13 cellular contexts compared by ENCODE assay signal in the genomic region with DNA sequence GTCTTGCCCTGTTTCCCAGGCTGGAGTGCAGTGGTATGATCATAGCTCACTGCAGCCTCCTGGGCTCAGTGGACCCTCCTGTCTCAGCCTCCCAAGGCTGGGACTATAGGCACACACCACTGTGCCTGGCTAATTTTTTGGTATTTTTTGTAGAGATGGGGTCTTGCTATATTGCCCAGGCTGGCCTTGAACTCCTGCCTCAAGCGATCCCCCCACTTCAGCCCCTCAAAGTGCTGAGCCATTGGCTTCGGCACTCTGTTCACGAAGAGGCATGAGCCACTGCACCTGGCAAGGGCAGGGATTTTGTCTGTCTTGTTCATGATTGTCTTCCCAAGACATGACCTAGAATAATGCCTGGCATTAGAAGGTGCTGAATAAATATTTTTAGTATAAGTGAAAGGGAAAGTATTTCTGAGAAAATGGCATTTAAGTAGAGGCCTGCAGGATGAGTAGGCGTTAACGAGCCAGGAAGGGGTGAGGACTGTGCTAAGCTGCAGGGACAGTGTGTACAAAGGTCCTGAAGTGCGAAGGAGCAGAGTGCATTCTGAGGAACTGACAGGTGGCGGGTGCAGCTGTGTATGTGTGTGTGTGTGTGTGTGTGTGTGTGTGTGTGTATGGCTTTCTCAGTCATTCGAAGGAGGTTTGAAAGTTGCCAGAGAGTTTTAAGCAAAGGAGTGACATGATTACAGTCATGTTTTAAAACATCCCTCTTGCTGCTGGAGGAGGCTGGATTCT. TPM values are rescaled to one million over a fixed set of nuclear protein-coding genes. Genes with fewer than 3 reads are reported as not detected.
DNase-seq lines count a peak whose midpoint lies in the region; ATAC-seq and TF ChIP-seq lines count a peak whose summit lies in the region.
"Had no signal": no experiment of that assay in that cellular context is flagged by ENCODE, and none has a peak within 500 bp of the region (broad histone marks: within the 10 kb centered on the region; RNA-seq: fewer than 3 reads in every experiment).

No MANE protein-coding gene starts in this region.

- H3K4me3 ChIP-seq in lower lobe of right lung (no peak overlapping the region), smooth muscle cell (no peak overlapping the region)
- H3K4me3 ChIP-seq: SK-N-MC had no signal

- no peaks in the 10 kb centered on the region for H3K9me3 ChIP-seq in lower lobe of right lung
- no peaks in the 10 kb centered on the region for H3K9me3 ChIP-seq in smooth muscle cell (replicated peaks; ENCODE audit: low read depth)

- ATAC-seq in WTC11 (no peak), lower lobe of right lung (peak; percentile 95 to 96), GM21529 (IDR thresholded peaks at IDR 0.05; ENCODE audit: unreplicated experiment) (no peak)

- no peak overlapping the region for H3K9ac ChIP-seq in smooth muscle cell (ENCODE audit: low read depth)

- intact Hi-C loops in lower lobe of right lung (cut with DNase I), result no loop called here
- intact Hi-C loops in activated T-helper 1 cell treated with anti-CD3 and anti-CD28 coated beads, Interleukin-12 subunit alpha, Interleukin-12 subunit beta, Interleukin-2, Interleukin-4 antibody, amounts not matched to agents 30 ng/mL and 10 ng/mL and 1 ng/mL, durations not matched to agents 14 hours and 24 hours and 36 hours (cut with micrococcal nuclease), result no loop called here

- H3K27me3 ChIP-seq in lower lobe of right lung (ENCODE audit: low read depth) (no peaks in the 10 kb centered on the region), smooth muscle cell (ENCODE audit: low read depth) (no peaks in the 10 kb centered on the region)

- H3K9me3 Mint-ChIP-seq in WTC11, result no peaks in the 10 kb centered on the region
- no peaks in the 10 kb centered on the region for H3K9me3 Mint-ChIP-seq in activated T-helper 1 cell treated with anti-CD3 and anti-CD28 coated beads, Interleukin-12 subunit alpha, Interleukin-12 subunit beta, Interleukin-2, Interleukin-4 antibody, amounts not matched to agents 30 ng/mL and 10 ng/mL and 1 ng/mL, durations not matched to agents 14 hours and 24 hours and 36 hours

- 71% methylated on average over 8 of the region's 8 CpGs for WGBS in smooth muscle cell (ENCODE audit: low lambda C conversion rate)

- DNase-seq in stimulated activated CD8-positive, alpha-beta memory T cell treated with anti-CD3 and anti-CD28 coated beads, Interleukin-12 subunit alpha, Interleukin-12 subunit beta, amount 100 ng/mL, for 24 hours (ENCODE audit: extremely low read depth), result peak; percentile 5
- DNase-seq in stimulated activated CD8-positive, alpha-beta memory T cell treated with anti-CD3 and anti-CD28 coated beads, Interleukin-4, amount 100 ng/mL, for 48 hours, result no peak
- DNase-seq in WTC11 (ENCODE audit: low spot score) (no peak), lower lobe of right lung (peak; percentile 82), cerebellar nuclear complex (lab: John Stamatoyannopoulos, UW) (no peak), smooth muscle cell (lab: John Stamatoyannopoulos, UW; ENCODE audit: unreplicated experiment) (no peak)
- DNase-seq in activated T-helper 1 cell treated with anti-CD3 and anti-CD28 coated beads, Interleukin-12 subunit alpha, Interleukin-12 subunit beta, Interleukin-2, Interleukin-4 antibody, amounts not matched to agents 30 ng/mL and 10 ng/mL and 1 ng/mL, durations not matched to agents 14 hours and 24 hours and 36 hours (ENCODE audit: low spot score), result no peak
- DNase-seq: cortex of kidney, NCI-H2081, occipital lobe had no signal

- H3K4me1 Mint-ChIP-seq in WTC11, result peaks cover 3% of the 10 kb centered on the region; the same call in 1 of the 2 replicates
- peaks cover 18% of the 10 kb centered on the region for H3K4me1 Mint-ChIP-seq in activated T-helper 1 cell treated with anti-CD3 and anti-CD28 coated beads, Interleukin-12 subunit alpha, Interleukin-12 subunit beta, Interleukin-2, Interleukin-4 antibody, amounts not matched to agents 30 ng/mL and 10 ng/mL and 1 ng/mL, durations not matched to agents 14 hours and 24 hours and 36 hours (ENCODE audit: low read depth)

- CTCF ChIA-PET in WTC11 (lab: Charles Lee), result no interaction called here

- H3K36me3 Mint-ChIP-seq in WTC11, result no peaks in the 10 kb centered on the region
- no peaks in the 10 kb centered on the region for H3K36me3 Mint-ChIP-seq in activated T-helper 1 cell treated with anti-CD3 and anti-CD28 coated beads, Interleukin-12 subunit alpha, Interleukin-12 subunit beta, Interleukin-2, Interleukin-4 antibody, amounts not matched to agents 30 ng/mL and 10 ng/mL and 1 ng/mL, durations not matched to agents 14 hours and 24 hours and 36 hours (ENCODE audit: low read depth)

- no peak for TF ChIP-seq CTCF in WTC11 (IDR thresholded peaks at IDR 0.05)
- TF ChIP-seq CTCF in lower lobe of right lung (IDR thresholded peaks at IDR 0.05), result no peak
- no peak for TF ChIP-seq CTCF in smooth muscle cell (IDR thresholded peaks at IDR 0.05; ENCODE audit: borderline replicate concordance, insufficient read depth, poor library complexity, severe bottlenecking)

- H2AFZ ChIP-seq in smooth muscle cell (ENCODE audit: low read depth), result no peak overlapping the region

- no peak overlapping the region for H3K4me3 Mint-ChIP-seq in WTC11
- no peak overlapping the region for H3K4me3 Mint-ChIP-seq in activated T-helper 1 cell treated with anti-CD3 and anti-CD28 coated beads, Interleukin-12 subunit alpha, Interleukin-12 subunit beta, Interleukin-2, Interleukin-4 antibody, amounts not matched to agents 30 ng/mL and 10 ng/mL and 1 ng/mL, durations not matched to agents 14 hours and 24 hours and 36 hours

- H3F3A ChIP-seq in smooth muscle cell (ENCODE audit: low read depth), result peaks cover 4% of the 10 kb centered on the region

- POLR2A ChIA-PET in WTC11 (lab: Charles Lee), result no interaction called here

- no peaks in the 10 kb centered on the region for H3K79me2 ChIP-seq in smooth muscle cell (ENCODE audit: low read depth)

- peaks cover 24% of the 10 kb centered on the region for H3K4me1 ChIP-seq in lower lobe of right lung
- no peaks in the 10 kb centered on the region for H3K4me1 ChIP-seq in smooth muscle cell (ENCODE audit: low read depth)

- no peak overlapping the region for H3K4me2 ChIP-seq in smooth muscle cell

- H3K27me3 Mint-ChIP-seq in WTC11 (ENCODE audit: low read depth), result no peaks in the 10 kb centered on the region
- H3K27me3 Mint-ChIP-seq in activated T-helper 1 cell treated with anti-CD3 and anti-CD28 coated beads, Interleukin-12 subunit alpha, Interleukin-12 subunit beta, Interleukin-2, Interleukin-4 antibody, amounts not matched to agents 30 ng/mL and 10 ng/mL and 1 ng/mL, durations not matched to agents 14 hours and 24 hours and 36 hours (ENCODE audit: insufficient read depth), result peaks cover 2% of the 10 kb centered on the region

- H3K27ac ChIP-seq in lower lobe of right lung (peak overlapping the region; percentile 61), smooth muscle cell (ENCODE audit: low read depth) (no peak overlapping the region)
- H3K27ac ChIP-seq: C4-2B, SK-N-MC had no signal

- no peak overlapping the region for H3K27ac Mint-ChIP-seq in WTC11
- no peak overlapping the region for H3K27ac Mint-ChIP-seq in activated T-helper 1 cell treated with anti-CD3 and anti-CD28 coated beads, Interleukin-12 subunit alpha, Interleukin-12 subunit beta, Interleukin-2, Interleukin-4 antibody, amounts not matched to agents 30 ng/mL and 10 ng/mL and 1 ng/mL, durations not matched to agents 14 hours and 24 hours and 36 hours

- H3K36me3 ChIP-seq in lower lobe of right lung (no peaks in the 10 kb centered on the region), smooth muscle cell (ENCODE audit: low read depth) (no peaks in the 10 kb centered on the region)

- no peaks in the 10 kb centered on the region for H4K20me1 ChIP-seq in smooth muscle cell (ENCODE audit: low read depth)

TF ChIP-seq in WTC11, 78 proteins besides CTCF, POLR2A, EP300 and RAD21:
- TF ChIP-seq ZNF121 (CRISPR knock-in tag; IDR thresholded peaks at IDR 0.05) (peak; percentile 81), MYBL2 (CRISPR knock-in tag; IDR thresholded peaks at IDR 0.05) (no peak), FOXJ3 (CRISPR knock-in tag; IDR thresholded peaks at IDR 0.05; ENCODE audit: borderline replicate concordance) (no peak), TEAD1 (CRISPR knock-in tag; IDR thresholded peaks at IDR 0.05) (no peak), ZNF396 (CRISPR knock-in tag; IDR thresholded peaks at IDR 0.05; ENCODE audit: borderline replicate concordance) (no peak), CREB1 (CRISPR knock-in tag; IDR thresholded peaks at IDR 0.05) (no peak)

RNA-seq across cellular contexts. Expression of gene VEGFA, which starts 43.0 kb away (rescaled TPM):
- total RNA-seq in WTC11 (2021) (41.9 to 44.4 TPM (median 43.8 TPM) in 3 replicates), lower lobe of right lung (196 TPM), smooth muscle cell (120 and 136 TPM in 2 replicates)
- polyA plus RNA-seq in smooth muscle cell, result 116 and 143 TPM in 2 replicates
- 42.3 and 43.2 TPM in 2 replicates for total RNA-seq in activated T-helper 1 cell treated with anti-CD3 and anti-CD28 coated beads, Interleukin-12 subunit alpha, Interleukin-12 subunit beta, Interleukin-2, Interleukin-4 antibody, amounts not matched to agents 30 ng/mL and 10 ng/mL and 1 ng/mL, durations not matched to agents 14 hours and 24 hours and 36 hours

Comparison
In these comparisons a context has a peak if more than half of its experiments do, and no peak if none do; other contexts are left out.
1. DNase-seq: peak in stimulated activated CD8-positive, alpha-beta memory T cell treated with anti-CD3 and anti-CD28 coated beads, Interleukin-12 subunit alpha, Interleukin-12 subunit beta, amount 100 ng/mL, for 24 hours (single experiment) and lower lobe of right lung (single experiment); none in stimulated activated CD8-positive, alpha-beta memory T cell treated with anti-CD3 and anti-CD28 coated beads, Interleukin-4, amount 100 ng/mL, for 48 hours (single experiment), WTC11 (single experiment), cerebellar nuclear complex (0 of 2), smooth muscle cell (single experiment) and activated T-helper 1 cell treated with anti-CD3 and anti-CD28 coated beads, Interleukin-12 subunit alpha, Interleukin-12 subunit beta, Interleukin-2, Interleukin-4 antibody, amounts not matched to agents 30 ng/mL and 10 ng/mL and 1 ng/mL, durations not matched to agents 14 hours and 24 hours and 36 hours (single experiment).
2. ATAC-seq: peak in lower lobe of right lung (2 of 2); none in WTC11 (single experiment) and GM21529 (single experiment).